ENCODE assay signal across 8 cellular contexts in genomic region chr3:99172736-99173657, GRCh38.
DNase-seq lines count a peak whose midpoint lies in the region; ATAC-seq lines count a peak whose summit lies in the region.

No MANE protein-coding gene starts in this region.

- H3K4me1 ChIP-seq in HAP-1 = no peaks in the 10 kb centered on the region

- no peaks in the 10 kb centered on the region for H3K9me3 ChIP-seq in HAP-1

- no peaks in the 10 kb centered on the region for H3K36me3 Mint-ChIP-seq in activated T-helper 17 cell treated with anti-CD3 and anti-CD28 coated beads, Interleukin-2, amount 50 U/mL, for 72 hours (ENCODE audit: low read depth)

- in situ Hi-C loops in HAP-1 (cut with MboI; ENCODE audit: low sequenced_read_pairs) = loop anchor here (10.0 kb wide), 2 partner anchors 148 to 358 kb away; no protein-coding TSS in a partner anchor

- no peaks in the 10 kb centered on the region for H3K27me3 ChIP-seq in HAP-1 (ENCODE audit: low read depth)

- ATAC-seq in left cardiac atrium (no peak), Right ventricle myocardium superior (ENCODE audit: poor library complexity) (no peak)
- ATAC-seq in activated T-helper 17 cell treated with anti-CD3 and anti-CD28 coated beads, Interleukin-2, amount 50 U/mL, for 72 hours (replicated peaks) = no peak

- intact Hi-C loops in left cardiac atrium (cut with DNase I) = no loop called here
- intact Hi-C loops in Right ventricle myocardium superior (cut with DNase I) = no loop called here

- no peak overlapping the region for H3K4me3 ChIP-seq in HAP-1

- H3K36me3 ChIP-seq in HAP-1 (replicated peaks) = no peaks in the 10 kb centered on the region

- peaks cover under 1% of the 10 kb centered on the region for H3K9me3 Mint-ChIP-seq in activated T-helper 17 cell treated with anti-CD3 and anti-CD28 coated beads, Interleukin-2, amount 50 U/mL, for 72 hours

- DNase-seq in left cardiac atrium (peak; percentile 46), Right ventricle myocardium superior (no peak), HAP-1 (ENCODE audit: low spot score in 2 of 2) (peak; percentile 60 to 72), MV-4-11 (lab: John Stamatoyannopoulos, UW) (peak; percentile 55), UCSD-AML1 (lab: John Stamatoyannopoulos, UW; ENCODE audit: unreplicated experiment) (peak; percentile 17), foreskin melanocyte (peak; percentile 59), renal cortical epithelial cell (ENCODE audit: low read depth) (peak; percentile 80)

- H3K27ac Mint-ChIP-seq in activated T-helper 17 cell treated with anti-CD3 and anti-CD28 coated beads, Interleukin-2, amount 50 U/mL, for 72 hours = no peak overlapping the region

- no peak overlapping the region for H3K4me3 Mint-ChIP-seq in activated T-helper 17 cell treated with anti-CD3 and anti-CD28 coated beads, Interleukin-2, amount 50 U/mL, for 72 hours

- H3K4me1 Mint-ChIP-seq in activated T-helper 17 cell treated with anti-CD3 and anti-CD28 coated beads, Interleukin-2, amount 50 U/mL, for 72 hours = no peaks in the 10 kb centered on the region

- no peaks in the 10 kb centered on the region for H3K27me3 Mint-ChIP-seq in activated T-helper 17 cell treated with anti-CD3 and anti-CD28 coated beads, Interleukin-2, amount 50 U/mL, for 72 hours
